In genomic region chr4:36399762-36400353, GRCh38 we compare ENCODE assay signal across 9 cellular contexts.
DNase-seq lines count a peak whose midpoint lies in the region; ATAC-seq and TF ChIP-seq lines count a peak whose summit lies in the region.
"Had no signal": no experiment of that assay in that cellular context is flagged by ENCODE, and none has a peak within 500 bp of the region (broad histone marks: within the 10 kb centered on the region; RNA-seq: fewer than 3 reads in every experiment).

No MANE protein-coding gene starts in this region.

- intact Hi-C loops in posterior vena cava (cut with DNase I) = no loop called here

- DNase-seq in DND-41 (peak; percentile 56), NAMALWA (ENCODE audit: low spot score) (peak; percentile 55), iris pigment epithelial cell (ENCODE audit: low read depth) (peak; percentile 3), posterior vena cava (ENCODE audit: low spot score) (no peak)
- peak; percentile 9 for DNase-seq in activated effector memory CD4-positive, alpha-beta T cell treated with Interleukin-2 at 50 U/mL for 16 hours
- DNase-seq in stimulated activated naive CD4-positive, alpha-beta T cell (lab: John Stamatoyannopoulos, UW) = peak; percentile 3 to 60 (median 13)

- H2AFZ ChIP-seq in DND-41 (ENCODE audit: low read depth, low read length) = no peak overlapping the region; the same call in 1 of the 2 replicates

- H3K4me2 ChIP-seq in DND-41 (ENCODE audit: insufficient read depth, low read length) = no peak overlapping the region

- H3K79me2 ChIP-seq in DND-41 (ENCODE audit: insufficient read depth, low read length) = no peaks in the 10 kb centered on the region

- H3K9me3 ChIP-seq in DND-41 (ENCODE audit: insufficient read depth, low read length, severe bottlenecking) = no peaks in the 10 kb centered on the region
- H3K9me3 ChIP-seq: thoracic aorta had no signal

- H3K27me3 ChIP-seq in DND-41 (ENCODE audit: insufficient read depth, low read length, poor library complexity) = peaks cover 8% of the 10 kb centered on the region

- no peaks in the 10 kb centered on the region for H3K36me3 ChIP-seq in DND-41 (ENCODE audit: insufficient read depth, low read length)
- H3K36me3 ChIP-seq: thoracic aorta had no signal

- no peak overlapping the region for H3K4me3 ChIP-seq in DND-41 (ENCODE audit: low read depth in 1 of 2, low read length in 2 of 2)
- H3K4me3 ChIP-seq: thoracic aorta had no signal

- peak; percentile 85 for TF ChIP-seq CTCF in DND-41 (IDR thresholded peaks at IDR 0.05; ENCODE audit: borderline replicate concordance, extremely low read depth, low read length, poor library complexity, severe bottlenecking)

- no peak overlapping the region for H3K27ac ChIP-seq in DND-41 (ENCODE audit: low read length)
- H3K27ac ChIP-seq: thoracic aorta had no signal

- H3K9ac ChIP-seq in DND-41 (ENCODE audit: low read depth, low read length) = no peak overlapping the region

- H3K4me1 ChIP-seq in DND-41 (ENCODE audit: insufficient read depth, low read length) = no peaks in the 10 kb centered on the region

- ATAC-seq in DND-41 (ENCODE audit: insufficient read depth, low read depth) = peak; percentile 73
- peak; percentile 67 for ATAC-seq in GM21515 (IDR thresholded peaks at IDR 0.05; ENCODE audit: unreplicated experiment)
- ATAC-seq in GM21367 (IDR thresholded peaks at IDR 0.05; ENCODE audit: unreplicated experiment) = no peak

- H4K20me1 ChIP-seq in DND-41 (ENCODE audit: insufficient read depth, low read length) = no peaks in the 10 kb centered on the region
